33 cellular contexts compared by ENCODE assay signal in genomic region chr4:71181332-71181731, GRCh38.
"Had no signal": no experiment of that assay in that cellular context is flagged by ENCODE, and none has a peak within 500 bp of the region (broad histone marks: within the 10 kb centered on the region; RNA-seq: fewer than 3 reads in every experiment).

No MANE protein-coding gene starts in this region.

- H3K27ac ChIP-seq: adrenal gland, ascending aorta, body of pancreas, brain microvascular endothelial cell, breast epithelium, cardiac muscle cell had no signal

- H3K4me1 ChIP-seq: adrenal gland, breast epithelium had no signal

- FAIRE-seq: astrocyte, bronchial epithelial cell, colon had no signal

- H3K9me3 ChIP-seq: adrenal gland, ascending aorta, body of pancreas, breast epithelium had no signal

- DNase-seq: activated effector memory CD4-positive, alpha-beta T cell treated with anti-CD3 and anti-CD28 coated beads, Interleukin-2, amount 50 U/mL, for 16 hours; activated effector memory CD4-positive, alpha-beta T cell treated with Interleukin-2 at 50 U/mL for 16 hours; activated gamma-delta T cell; activated gamma-delta T cell treated with Interleukin-2 at 50 U/mL for 16 hours; activated naive CD4-positive, alpha-beta T cell; activated naive CD4-positive, alpha-beta T cell treated with anti-CD3 and anti-CD28 coated beads for 36 hours; activated naive CD4-positive, alpha-beta T cell treated with anti-CD3 and anti-CD28 coated beads, Interleukin-2, amount 10 ng/mL, durations not matched to agents 7 days and 5 days; activated naive CD4-positive, alpha-beta T cell treated with anti-CD3 and anti-CD28 coated beads, Interleukin-2, amount 50 U/mL, for 16 hours; activated naive CD4-positive, alpha-beta T cell treated with Interleukin-2 at 50 U/mL for 16 hours; activated naive CD8-positive, alpha-beta T cell treated with anti-CD3 and anti-CD28 coated beads for 36 hours; activated naive CD8-positive, alpha-beta T cell treated with anti-CD3 and anti-CD28 coated beads, Interleukin-2, amount 10 ng/mL, durations not matched to agents 7 days and 5 days; activated naive CD8-positive, alpha-beta T cell treated with anti-CD3 and anti-CD28 coated beads, Interleukin-2, amount 50 U/mL, for 24 hours; activated T-cell treated with anti-CD3 and anti-CD28 coated beads, Interleukin-2, amount 50 U/mL, for 4 hours; activated T-cell treated with anti-CD3 and anti-CD28 coated beads, Interleukin-2, amount 50 U/mL, for 48 hours; activated T-cell treated with anti-CD3 and anti-CD28 coated beads, Interleukin-2, amount 50 U/mL, for 72 hours; adrenal gland; amniotic stem cell; amygdala; anterior cingulate cortex; aorta; body of pancreas; brain microvascular endothelial cell; caudate nucleus; central memory CD4-positive, alpha-beta T cell; cerebellar nuclear complex had no signal

- ATAC-seq: activated naive CD4-positive, alpha-beta T cell treated with anti-CD3 and anti-CD28 coated beads, Interleukin-2, amount 50 U/mL, for 72 hours; activated naive CD8-positive, alpha-beta T cell treated with anti-CD3 and anti-CD28 coated beads, Interleukin-2, amount 50 U/mL, for 24 hours; activated T-cell treated with anti-CD3 and anti-CD28 coated beads, Interleukin-2, amount 50 U/mL, for 4 hours; activated T-cell treated with anti-CD3 and anti-CD28 coated beads, Interleukin-2, amount 50 U/mL, for 72 hours; activated T-helper 17 cell treated with anti-CD3 and anti-CD28 coated beads, Interleukin-2, amount 50 U/mL, for 72 hours; body of pancreas had no signal

- H3K4me3 ChIP-seq: adrenal gland, ascending aorta, body of pancreas, breast epithelium, cardiac muscle cell had no signal

- H3K27me3 ChIP-seq: adrenal gland, ascending aorta, body of pancreas, brain microvascular endothelial cell had no signal

- H3K36me3 ChIP-seq: adrenal gland, ascending aorta, brain microvascular endothelial cell, breast epithelium, cardiac muscle cell had no signal
